Comparison of ENCODE assay signal across 37 cellular contexts in the genomic region with DNA sequence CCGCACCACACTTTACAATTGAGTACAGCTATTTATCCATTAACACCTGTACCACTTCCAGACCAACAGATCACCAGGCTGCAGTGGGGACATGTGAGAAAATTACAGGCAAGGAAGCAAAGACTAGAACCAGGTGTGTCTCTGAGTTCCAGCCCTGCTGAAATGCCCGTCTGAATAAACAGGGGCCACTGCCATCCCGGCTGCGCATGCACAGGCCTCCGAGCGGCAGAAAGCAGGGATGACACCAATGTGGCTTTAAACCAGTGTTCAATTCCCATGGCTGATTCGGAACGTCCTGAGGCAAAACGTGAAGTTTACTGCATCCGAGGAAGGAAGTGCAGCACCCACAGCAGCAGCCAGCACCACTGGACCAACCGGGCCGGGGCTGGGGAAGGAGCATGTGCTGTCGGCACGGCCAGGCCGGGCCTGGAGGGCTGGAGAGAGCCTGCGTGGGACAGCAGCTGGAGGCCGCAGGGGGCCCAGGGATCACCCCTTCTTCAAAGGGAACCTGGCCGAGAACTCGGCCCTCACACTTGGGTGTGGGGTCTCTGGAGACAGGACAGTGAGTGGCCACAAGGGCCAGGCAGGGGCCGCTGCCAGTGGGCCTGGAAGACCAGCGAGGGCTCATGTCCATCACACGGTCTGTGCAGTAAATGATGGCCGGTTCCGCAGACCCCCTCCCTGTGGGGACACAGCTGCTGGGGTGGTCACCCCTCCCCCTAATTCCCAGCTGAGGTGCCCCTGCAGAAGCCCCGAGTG. TPM values are rescaled to one million over a fixed set of nuclear protein-coding genes. Genes with fewer than 3 reads are reported as not detected.
"Had no signal": no experiment of that assay in that cellular context is flagged by ENCODE, and none has a peak within 500 bp of the region (broad histone marks: within the 10 kb centered on the region; RNA-seq: fewer than 3 reads in every experiment).

No MANE protein-coding gene starts in this region.

- H3K9me3 Mint-ChIP-seq: activated naive CD4-positive, alpha-beta T cell treated with anti-CD3 and anti-CD28 coated beads, Interleukin-2, amount 50 U/mL, for 72 hours; activated T-helper 2 cell treated with anti-CD3 and anti-CD28 coated beads, Interferon-gamma antibody, Interleukin-2, Interleukin-4, amounts not matched to agents 10 μg/mL and 5 μg/mL and 100 μg/mL, durations not matched to agents 14 hours and 24 hours and 36 hours; brain; immature natural killer cell; natural killer cell; neural progenitor cell; stimulated activated naive CD8-positive, alpha-beta T cell treated with anti-CD3 and anti-CD28 coated beads, Interleukin-15, Interleukin-2, amounts not matched to agents 100 ng/mL and 50 ng/mL, for 24 hours; T-helper 2 cell treated with Interferon-gamma antibody and Interleukin-4, amounts not matched to agents 5 μg/mL and 100 μg/mL, for 36 hours had no signal

- H3K4me1 Mint-ChIP-seq: activated CD8-positive, alpha-beta memory T cell treated with anti-CD3 and anti-CD28 coated beads, Interleukin-2, amount 10 ng/mL, durations not matched to agents 7 days and 5 days; immature natural killer cell had no signal

- H3K27ac Mint-ChIP-seq: activated CD4-positive, alpha-beta T cell treated with anti-CD3 and anti-CD28 coated beads for 36 hours; activated CD8-positive, alpha-beta memory T cell treated with anti-CD3 and anti-CD28 coated beads, Interleukin-2, amount 10 ng/mL, durations not matched to agents 7 days and 5 days; activated CD8-positive, alpha-beta T cell treated with anti-CD3 and anti-CD28 coated beads, Interleukin-2, amount 10 ng/mL, durations not matched to agents 7 days and 5 days; activated naive CD4-positive, alpha-beta T cell treated with anti-CD3 and anti-CD28 coated beads, Interleukin-2, amount 50 U/mL, for 72 hours; activated T-helper 2 cell treated with anti-CD3 and anti-CD28 coated beads, Interferon-gamma antibody, Interleukin-2, Interleukin-4, amounts not matched to agents 10 μg/mL and 5 μg/mL and 100 μg/mL, durations not matched to agents 14 hours and 24 hours and 36 hours; immature natural killer cell; natural killer cell; neural progenitor cell; stimulated activated naive CD8-positive, alpha-beta T cell treated with anti-CD3 and anti-CD28 coated beads, Interleukin-15, Interleukin-2, amounts not matched to agents 100 ng/mL and 50 ng/mL, for 24 hours; T-helper 2 cell treated with Interferon-gamma antibody and Interleukin-4, amounts not matched to agents 5 μg/mL and 100 μg/mL, for 36 hours had no signal

- DNase-seq: activated CD4-positive, alpha-beta T cell treated with anti-CD3 and anti-CD28 coated beads for 36 hours; activated CD4-positive, CD25-positive, alpha-beta regulatory T cell; activated CD8-positive, alpha-beta memory T cell treated with anti-CD3 and anti-CD28 coated beads, Interleukin-2, amount 10 ng/mL, durations not matched to agents 7 days and 5 days; activated CD8-positive, alpha-beta T cell treated with anti-CD3 and anti-CD28 coated beads, Interleukin-2, amount 10 ng/mL, durations not matched to agents 7 days and 5 days; activated naive CD4-positive, alpha-beta T cell; activated T-cell treated with anti-CD3 and anti-CD28 coated beads, Interleukin-2, amount 50 U/mL, for 48 hours; cerebellar nuclear complex; colonic mucosa; effector memory CD4-positive, alpha-beta T cell; hypothalamus; immature natural killer cell; lower lobe of right lung; mesenchymal stem cell; natural killer cell; stimulated activated CD4-positive, alpha-beta T cell treated with anti-CD3 and anti-CD28 coated beads, Interleukin-12 subunit alpha, Interleukin-12 subunit beta, amount 100 ng/mL, for 4 hours; stimulated activated CD4-positive, alpha-beta T cell treated with anti-CD3 and anti-CD28 coated beads, Interleukin-4, amount 100 ng/mL, for 1 hour; T-helper 1 cell had no signal

- H3K27me3 Mint-ChIP-seq: activated CD8-positive, alpha-beta memory T cell treated with anti-CD3 and anti-CD28 coated beads, Interleukin-2, amount 10 ng/mL, durations not matched to agents 7 days and 5 days; stimulated activated naive CD8-positive, alpha-beta T cell treated with anti-CD3 and anti-CD28 coated beads, Interleukin-15, Interleukin-2, amounts not matched to agents 100 ng/mL and 50 ng/mL, for 24 hours had no signal

- H3K9ac ChIP-seq: neural progenitor cell had no signal

- H3K9me3 ChIP-seq: colonic mucosa, gastroesophageal sphincter, lower lobe of right lung, upper lobe of left lung had no signal

- H3K4me1 ChIP-seq: neural progenitor cell had no signal

- H3K4me3 ChIP-seq: cardiac muscle cell, colonic mucosa, gastroesophageal sphincter, lower lobe of right lung, neural progenitor cell, skin epidermis, upper lobe of left lung had no signal

- H3K36me3 Mint-ChIP-seq: activated CD8-positive, alpha-beta memory T cell treated with anti-CD3 and anti-CD28 coated beads, Interleukin-2, amount 10 ng/mL, durations not matched to agents 7 days and 5 days; activated naive CD4-positive, alpha-beta T cell treated with anti-CD3 and anti-CD28 coated beads, Interleukin-2, amount 50 U/mL, for 72 hours; brain; immature natural killer cell; natural killer cell; neural progenitor cell had no signal

- H3K27ac ChIP-seq: cardiac muscle cell, colonic mucosa, gastroesophageal sphincter, lower lobe of right lung, neural progenitor cell had no signal

- H2AFZ ChIP-seq: neural progenitor cell had no signal

- ATAC-seq: activated CD4-positive, alpha-beta T cell treated with anti-CD3 and anti-CD28 coated beads for 36 hours; activated CD8-positive, alpha-beta memory T cell treated with anti-CD3 and anti-CD28 coated beads, Interleukin-2, amount 10 ng/mL, durations not matched to agents 7 days and 5 days; activated CD8-positive, alpha-beta T cell treated with anti-CD3 and anti-CD28 coated beads, Interleukin-2, amount 10 ng/mL, durations not matched to agents 7 days and 5 days; activated naive CD4-positive, alpha-beta T cell treated with anti-CD3 and anti-CD28 coated beads, Interleukin-2, amount 50 U/mL, for 72 hours; gastroesophageal sphincter; left lobe of liver; lower lobe of right lung; natural killer cell; sciatic nerve had no signal

- H3K36me3 ChIP-seq: cardiac muscle cell, colonic mucosa, gastroesophageal sphincter, lower lobe of right lung, neural progenitor cell, upper lobe of left lung had no signal

- H3K4me2 ChIP-seq: neural progenitor cell had no signal

- H3K27me3 ChIP-seq: cardiac muscle cell, colonic mucosa, neural progenitor cell, upper lobe of left lung had no signal

- H3K4me3 Mint-ChIP-seq: activated CD4-positive, alpha-beta T cell treated with anti-CD3 and anti-CD28 coated beads for 36 hours; activated CD8-positive, alpha-beta memory T cell treated with anti-CD3 and anti-CD28 coated beads, Interleukin-2, amount 10 ng/mL, durations not matched to agents 7 days and 5 days; activated CD8-positive, alpha-beta T cell treated with anti-CD3 and anti-CD28 coated beads, Interleukin-2, amount 10 ng/mL, durations not matched to agents 7 days and 5 days; brain; immature natural killer cell; natural killer cell; neural progenitor cell; stimulated activated naive CD8-positive, alpha-beta T cell treated with anti-CD3 and anti-CD28 coated beads, Interleukin-15, Interleukin-2, amounts not matched to agents 100 ng/mL and 50 ng/mL, for 24 hours; T-helper 2 cell treated with Interferon-gamma antibody and Interleukin-4, amounts not matched to agents 5 μg/mL and 100 μg/mL, for 36 hours had no signal

RNA-seq across cellular contexts. Expression of gene SLC6A19, which starts 56.6 kb away (rescaled TPM):
- total RNA-seq: activated CD4-positive, alpha-beta T cell treated with anti-CD3 and anti-CD28 coated beads for 36 hours; activated CD8-positive, alpha-beta memory T cell treated with anti-CD3 and anti-CD28 coated beads, Interleukin-2, amount 10 ng/mL, durations not matched to agents 7 days and 5 days; activated CD8-positive, alpha-beta T cell treated with anti-CD3 and anti-CD28 coated beads, Interleukin-2, amount 10 ng/mL, durations not matched to agents 7 days and 5 days; activated naive CD4-positive, alpha-beta T cell treated with anti-CD3 and anti-CD28 coated beads, Interleukin-2, amount 50 U/mL, for 72 hours; activated T-helper 2 cell treated with anti-CD3 and anti-CD28 coated beads, Interferon-gamma antibody, Interleukin-2, Interleukin-4, amounts not matched to agents 10 μg/mL and 5 μg/mL and 100 μg/mL, durations not matched to agents 14 hours and 24 hours and 36 hours; dermis microvascular lymphatic vessel endothelial cell; fibroblast of lung; fibroblast of villous mesenchyme; gastroesophageal sphincter; kidney epithelial cell; lower lobe of right lung; mononuclear cell; natural killer cell; osteoblast; subcutaneous adipose tissue had no signal
- polyA plus RNA-seq: esophagus, fibroblast of lung, immature natural killer cell had no signal
